ENCODE assay signal across 22 cellular contexts in the genomic region with DNA sequence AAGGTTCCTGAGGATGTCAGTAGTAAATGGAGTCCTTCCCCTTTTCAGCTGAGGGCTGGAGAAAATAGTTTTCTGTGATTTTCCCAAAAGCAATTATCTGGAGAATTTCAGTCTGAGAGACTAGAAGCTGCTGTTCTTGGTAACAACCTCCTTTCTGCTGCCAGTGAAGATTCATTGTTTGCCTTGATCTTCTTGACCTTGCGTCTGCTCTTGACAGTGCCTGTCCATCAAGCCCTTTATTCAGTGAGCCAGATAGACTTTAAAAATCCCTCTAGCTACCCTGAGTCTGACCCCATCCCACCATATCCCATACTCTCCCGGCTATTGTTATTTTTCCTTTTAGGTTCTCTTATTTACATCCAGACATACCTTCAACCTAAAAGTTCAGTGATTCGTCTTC.
DNase-seq lines count a peak whose midpoint lies in the region; ATAC-seq and TF ChIP-seq lines count a peak whose summit lies in the region.
"Had no signal": no experiment of that assay in that cellular context is flagged by ENCODE, and none has a peak within 500 bp of the region (broad histone marks: within the 10 kb centered on the region; RNA-seq: fewer than 3 reads in every experiment).

No MANE protein-coding gene starts in this region.

- ATAC-seq in WTC11: no peak

- intact Hi-C loops in colonic mucosa (cut with DNase I): no loop called here

- TF ChIP-seq CTCF in WTC11 (IDR thresholded peaks at IDR 0.05) (no peak), smooth muscle cell (IDR thresholded peaks at IDR 0.05; ENCODE audit: borderline replicate concordance, insufficient read depth, poor library complexity, severe bottlenecking) (no peak), colonic mucosa (IDR thresholded peaks at IDR 0.05) (no peak)

- peaks cover 73% of the 10 kb centered on the region for H3K4me1 Mint-ChIP-seq in WTC11
- H3K4me1 Mint-ChIP-seq: IgD-negative memory B cell had no signal

- POLR2A ChIA-PET in HEK293T (lab: Yijun Ruan, JAX): interaction anchor here (1.3 to 1.4 kb wide), 2 partner anchors 73 to 92 kb away, joined by 3 to 4 read pairs; partner anchors contain the start of genes LTV1 and PHACTR2
- POLR2A ChIA-PET in WTC11 (lab: Charles Lee): no interaction called here

- H3K79me2 ChIP-seq in smooth muscle cell (ENCODE audit: low read depth): peaks cover 33% of the 10 kb centered on the region

- H3K9me3 ChIP-seq in smooth muscle cell (replicated peaks; ENCODE audit: low read depth): no peaks in the 10 kb centered on the region
- no peaks in the 10 kb centered on the region for H3K9me3 ChIP-seq in colonic mucosa
- H3K9me3 ChIP-seq: MG63 had no signal

- peaks cover 19% of the 10 kb centered on the region for H3K36me3 Mint-ChIP-seq in WTC11
- H3K36me3 Mint-ChIP-seq: IgD-negative memory B cell had no signal

- H3K9ac ChIP-seq in smooth muscle cell (ENCODE audit: low read depth): no peak overlapping the region
- no peak overlapping the region for H3K9ac ChIP-seq in colonic mucosa (ENCODE audit: low read depth in 2 of 2, low read length in 2 of 2)

- H2AFZ ChIP-seq in smooth muscle cell (ENCODE audit: low read depth): no peak overlapping the region

- no peaks in the 10 kb centered on the region for H4K20me1 ChIP-seq in smooth muscle cell (ENCODE audit: low read depth)

- WGBS in smooth muscle cell (ENCODE audit: low lambda C conversion rate): 81% methylated on average over 3 of the region's 3 CpGs

- peaks cover 17% of the 10 kb centered on the region for H3F3A ChIP-seq in smooth muscle cell (ENCODE audit: low read depth)

- H3K27ac Mint-ChIP-seq in WTC11: peak overlapping the region; percentile 93

- H3K27me3 ChIP-seq in smooth muscle cell (ENCODE audit: low read depth) (no peaks in the 10 kb centered on the region), colonic mucosa (no peaks in the 10 kb centered on the region)
- H3K27me3 ChIP-seq: MG63 had no signal

- no peak overlapping the region for H3K4me3 Mint-ChIP-seq in WTC11
- H3K4me3 Mint-ChIP-seq: IgD-negative memory B cell had no signal

- DNase-seq in HEK293T (ENCODE audit: extremely low spot score): no peak
- no peak for DNase-seq in WTC11 (ENCODE audit: low spot score)
- DNase-seq in left kidney (ENCODE audit: low read depth, low spot score): peak; percentile 63
- DNase-seq in smooth muscle cell (lab: John Stamatoyannopoulos, UW; ENCODE audit: unreplicated experiment): no peak
- no peak for DNase-seq in inferior parietal cortex (ENCODE audit: extremely low spot score)
- DNase-seq in foreskin melanocyte: no peak
- no peak for DNase-seq in activated naive CD4-positive, alpha-beta T cell treated with anti-CD3 and anti-CD28 coated beads, Interleukin-2, amount 50 U/mL, for 16 hours
- no peak for DNase-seq in colonic mucosa
- DNase-seq: ACHN; DMS 273 treated with DMSO at 0.1 percent for 48 hours; DND-41; H7; Kasumi-1; MG63; NCI-H1092; NCI-H2081 treated with DMSO at 0.1 percent for 48 hours; NCI-H510A; NCI-H748 treated with DMSO at 0.1 percent for 48 hours; NK-92 treated with Interleukin-12 subunit alpha and Interleukin-12 subunit beta, amount 100 ng/mL, for 24 hours; Right ventricle myocardium superior had no signal

- H3K4me1 ChIP-seq in smooth muscle cell (ENCODE audit: low read depth) (peaks cover 20% of the 10 kb centered on the region), colonic mucosa (peaks cover 4% of the 10 kb centered on the region)

- H3K9me3 Mint-ChIP-seq in WTC11: no peaks in the 10 kb centered on the region
- H3K9me3 Mint-ChIP-seq: IgD-negative memory B cell had no signal

- H3K4me2 ChIP-seq in smooth muscle cell: no peak overlapping the region

- H3K27me3 Mint-ChIP-seq in WTC11 (ENCODE audit: low read depth): no peaks in the 10 kb centered on the region
- H3K27me3 Mint-ChIP-seq: IgD-negative memory B cell had no signal

- H3K4me3 ChIP-seq in smooth muscle cell (no peak overlapping the region), colonic mucosa (no peak overlapping the region)
- H3K4me3 ChIP-seq: MG63 had no signal

- H3K27ac ChIP-seq in smooth muscle cell (ENCODE audit: low read depth) (peak overlapping the region; percentile 18), colonic mucosa (no peak overlapping the region)
- H3K27ac ChIP-seq: C4-2B had no signal

- H3K36me3 ChIP-seq in smooth muscle cell (ENCODE audit: low read depth) (no peaks in the 10 kb centered on the region), colonic mucosa (no peaks in the 10 kb centered on the region)

- CTCF ChIA-PET in HEK293T (lab: Yijun Ruan, JAX): no interaction called here
- CTCF ChIA-PET in WTC11 (lab: Charles Lee): interaction anchor here (0.6 to 1.6 kb wide), 5 partner anchors 9 to 189 kb away, joined by 3 to 4 read pairs (median 4); no protein-coding TSS in a partner anchor

TF ChIP-seq in HEK293T, 16 proteins besides CTCF, POLR2A, EP300 and RAD21:
- peak; percentile 54 for TF ChIP-seq PKNOX1 (IDR thresholded peaks at IDR 0.05)
- no peak for TF ChIP-seq ZNF384 (IDR thresholded peaks at IDR 0.05)
TF ChIP-seq in HEK293T: peak in this region for 1.

TF ChIP-seq in WTC11, 78 proteins besides CTCF, POLR2A, EP300 and RAD21 (continues in another document):
- TF ChIP-seq, protein P1, sequence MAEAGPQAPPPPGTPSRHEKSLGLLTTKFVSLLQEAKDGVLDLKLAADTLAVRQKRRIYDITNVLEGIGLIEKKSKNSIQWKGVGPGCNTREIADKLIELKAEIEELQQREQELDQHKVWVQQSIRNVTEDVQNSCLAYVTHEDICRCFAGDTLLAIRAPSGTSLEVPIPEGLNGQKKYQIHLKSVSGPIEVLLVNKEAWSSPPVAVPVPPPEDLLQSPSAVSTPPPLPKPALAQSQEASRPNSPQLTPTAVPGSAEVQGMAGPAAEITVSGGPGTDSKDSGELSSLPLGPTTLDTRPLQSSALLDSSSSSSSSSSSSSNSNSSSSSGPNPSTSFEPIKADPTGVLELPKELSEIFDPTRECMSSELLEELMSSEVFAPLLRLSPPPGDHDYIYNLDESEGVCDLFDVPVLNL (CRISPR knock-in tag; IDR thresholded peaks at IDR 0.05; ENCODE audit: borderline replicate concordance, low read depth): no peak
- TF ChIP-seq, protein P2, sequence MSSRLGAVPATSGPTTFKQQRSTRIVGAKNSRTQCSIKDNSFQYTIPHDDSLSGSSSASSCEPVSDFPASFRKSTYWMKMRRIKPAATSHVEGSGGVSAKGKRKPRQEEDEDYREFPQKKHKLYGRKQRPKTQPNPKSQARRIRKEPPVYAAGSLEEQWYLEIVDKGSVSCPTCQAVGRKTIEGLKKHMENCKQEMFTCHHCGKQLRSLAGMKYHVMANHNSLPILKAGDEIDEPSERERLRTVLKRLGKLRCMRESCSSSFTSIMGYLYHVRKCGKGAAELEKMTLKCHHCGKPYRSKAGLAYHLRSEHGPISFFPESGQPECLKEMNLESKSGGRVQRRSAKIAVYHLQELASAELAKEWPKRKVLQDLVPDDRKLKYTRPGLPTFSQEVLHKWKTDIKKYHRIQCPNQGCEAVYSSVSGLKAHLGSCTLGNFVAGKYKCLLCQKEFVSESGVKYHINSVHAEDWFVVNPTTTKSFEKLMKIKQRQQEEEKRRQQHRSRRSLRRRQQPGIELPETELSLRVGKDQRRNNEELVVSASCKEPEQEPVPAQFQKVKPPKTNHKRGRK (CRISPR knock-in tag; IDR thresholded peaks at IDR 0.05; ENCODE audit: borderline replicate concordance): no peak
- TF ChIP-seq STAT6 (CRISPR knock-in tag; conservative IDR thresholded peaks at IDR 0.05; ENCODE audit: low read depth) (no peak), EMX1 (CRISPR knock-in tag; IDR thresholded peaks at IDR 0.05) (no peak), RELA (CRISPR knock-in tag; IDR thresholded peaks at IDR 0.05; ENCODE audit: borderline replicate concordance) (no peak), NR3C1 (CRISPR knock-in tag; conservative IDR thresholded peaks at IDR 0.05; ENCODE audit: low read depth) (no peak), MYBL2 (CRISPR knock-in tag; IDR thresholded peaks at IDR 0.05) (no peak), GTF2I (CRISPR knock-in tag; conservative IDR thresholded peaks at IDR 0.05) (no peak), NFATC4 (CRISPR knock-in tag; IDR thresholded peaks at IDR 0.05) (no peak), CREB1 (CRISPR knock-in tag; IDR thresholded peaks at IDR 0.05) (no peak), PRRX2 (CRISPR knock-in tag; IDR thresholded peaks at IDR 0.05) (no peak), ELF4 (CRISPR knock-in tag; IDR thresholded peaks at IDR 0.05; ENCODE audit: low read depth) (no peak)
- TF ChIP-seq, protein P3, sequence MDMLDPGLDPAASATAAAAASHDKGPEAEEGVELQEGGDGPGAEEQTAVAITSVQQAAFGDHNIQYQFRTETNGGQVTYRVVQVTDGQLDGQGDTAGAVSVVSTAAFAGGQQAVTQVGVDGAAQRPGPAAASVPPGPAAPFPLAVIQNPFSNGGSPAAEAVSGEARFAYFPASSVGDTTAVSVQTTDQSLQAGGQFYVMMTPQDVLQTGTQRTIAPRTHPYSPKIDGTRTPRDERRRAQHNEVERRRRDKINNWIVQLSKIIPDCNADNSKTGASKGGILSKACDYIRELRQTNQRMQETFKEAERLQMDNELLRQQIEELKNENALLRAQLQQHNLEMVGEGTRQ (CRISPR knock-in tag; IDR thresholded peaks at IDR 0.05): no peak
